13 cellular contexts compared by ENCODE assay signal in the genomic region with DNA sequence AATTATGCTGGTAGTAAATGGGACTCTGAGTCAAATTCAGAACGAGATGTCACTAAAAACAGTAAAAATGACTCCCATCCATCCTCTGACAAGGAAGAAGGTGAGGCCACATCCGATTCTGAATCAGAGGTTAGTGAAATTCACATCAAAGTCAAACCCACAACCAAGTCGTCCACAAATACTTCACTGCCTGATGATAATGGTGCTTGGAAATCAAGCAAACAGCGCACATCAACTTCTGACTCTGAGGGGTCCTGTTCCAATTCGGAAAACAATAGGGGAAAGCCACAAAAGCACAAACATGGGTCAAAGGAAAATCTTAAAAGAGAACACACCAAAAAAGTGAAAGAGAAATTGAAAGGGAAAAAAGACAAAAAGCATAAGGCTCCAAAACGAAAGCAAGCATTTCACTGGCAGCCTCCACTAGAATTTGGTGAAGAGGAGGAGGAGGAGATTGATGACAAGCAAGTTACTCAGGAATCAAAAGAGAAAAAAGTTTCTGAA. TPM values are rescaled to one million over a fixed set of nuclear protein-coding genes. Genes with fewer than 3 reads are reported as not detected.
DNase-seq lines count a peak whose midpoint lies in the region; ATAC-seq, FAIRE-seq and TF ChIP-seq lines count a peak whose summit lies in the region.
"Had no signal": no experiment of that assay in that cellular context is flagged by ENCODE, and none has a peak within 500 bp of the region (broad histone marks: within the 10 kb centered on the region; RNA-seq: fewer than 3 reads in every experiment).

No MANE protein-coding gene starts in this region.

- H3K36me3 ChIP-seq in fibroblast of lung (ENCODE audit: control insufficient read depth, insufficient read depth, low read length) (peaks cover 29% of the 10 kb centered on the region), upper lobe of left lung (peaks cover 41 to 96% (median 73%) of the 10 kb centered on the region in 4 donors)

- no peaks in the 10 kb centered on the region for H4K20me1 ChIP-seq in fibroblast of lung (ENCODE audit: control insufficient read depth, extremely low read depth, insufficient read depth, low read length)

- H3K4me1 ChIP-seq in fibroblast of lung (ENCODE audit: control insufficient read depth, extremely low read depth, insufficient read depth, low read length) (no peaks in the 10 kb centered on the region), upper lobe of left lung (peaks cover 0 to 14% (median 3%) of the 10 kb centered on the region in 4 donors)
- H3K4me1 ChIP-seq: BE2C had no signal

- H2AFZ ChIP-seq in fibroblast of lung (ENCODE audit: low read length) = no peak overlapping the region

- H3K79me2 ChIP-seq in fibroblast of lung (ENCODE audit: control insufficient read depth, insufficient read depth, low read length) = peaks cover 4% of the 10 kb centered on the region

- TF ChIP-seq CTCF in fibroblast of lung (conservative IDR thresholded peaks at IDR 0.05 in 1 of 2, IDR thresholded peaks at IDR 0.05 in 1 of 2; ENCODE audit: low read depth in 1 of 2, low read length in 2 of 2) (no peak), upper lobe of left lung (IDR thresholded peaks at IDR 0.05) (no peak)

- H3K27me3 ChIP-seq in fibroblast of lung (ENCODE audit: control insufficient read depth, insufficient read depth, low read length) (no peaks in the 10 kb centered on the region), upper lobe of left lung (no peaks in the 10 kb centered on the region)
- H3K27me3 ChIP-seq: BE2C had no signal

- 70 to 78% methylated on average over 6 of the region's 6 CpGs for WGBS in upper lobe of left lung, 2 donors

- H3K4me3 ChIP-seq in fibroblast of lung (replicated peaks in 1 of 4; ENCODE audit: control extremely low read depth in 1 of 4, insufficient read depth in 1 of 4, low read depth in 3 of 4, low read length in 4 of 4) (peak overlapping the region in 1 of 4 experiments; percentile 3), upper lobe of left lung (no peak overlapping the region)
- H3K4me3 ChIP-seq: coronary artery had no signal

- no peak for ATAC-seq in upper lobe of left lung (ENCODE audit: low FRiP score in 2 of 2)

- H3K4me2 ChIP-seq in fibroblast of lung (ENCODE audit: extremely low read depth, insufficient read depth, low read length) = no peak overlapping the region

- no peaks in the 10 kb centered on the region for H3K9me3 ChIP-seq in fibroblast of lung (ENCODE audit: control insufficient read depth, insufficient read depth, low read depth, low read length)
- H3K9me3 ChIP-seq in upper lobe of left lung = no peaks in the 10 kb centered on the region
- H3K9me3 ChIP-seq: BE2C had no signal

- no peak for TF ChIP-seq POLR2A in upper lobe of left lung (IDR thresholded peaks at IDR 0.05)

- TF ChIP-seq EP300 in upper lobe of left lung (IDR thresholded peaks at IDR 0.05) = no peak

- no peak for FAIRE-seq in HTR-8/SVneo (lab: Jason Lieb, UNC)

- H3K9ac ChIP-seq in fibroblast of lung (ENCODE audit: insufficient read depth, low read length) = no peak overlapping the region

- H3K27ac ChIP-seq in fibroblast of lung (ENCODE audit: insufficient read depth, low read length) (peak overlapping the region; percentile 23), upper lobe of left lung (peak overlapping the region; percentile 10 to 62 (median 19))
- H3K27ac ChIP-seq: coronary artery had no signal

- DNase-seq in stimulated activated CD4-positive, alpha-beta T cell treated with anti-CD3 and anti-CD28 coated beads, Interleukin-12 subunit alpha, Interleukin-12 subunit beta, amount 100 ng/mL, for 48 hours (ENCODE audit: low read depth in 2 of 3, low spot score in 1 of 3) = peak in 2 of 3 donors; percentile 34 to 50
- no peak for DNase-seq in stimulated activated CD4-positive, alpha-beta T cell treated with anti-CD3 and anti-CD28 coated beads, Interleukin-4, amount 100 ng/mL, for 4 hours
- DNase-seq in activated CD4-positive, alpha-beta T cell treated with anti-CD3 and anti-CD28 coated beads for 48 hours = peak; percentile 57
- DNase-seq in fibroblast of lung (ENCODE audit: low read depth in 2 of 2) = no peak
- no peak for DNase-seq in upper lobe of left lung
- no peak for DNase-seq in H4 (ENCODE audit: low spot score)
- no peak for DNase-seq in HTR-8/SVneo (ENCODE audit: insufficient read length, low spot score)
- DNase-seq in NK-92 treated with Interleukin-12 subunit alpha and Interleukin-12 subunit beta, amount 100 ng/mL, for 24 hours (lab: John Stamatoyannopoulos, UW) = no peak
- DNase-seq: BE2C, NCI-H510A, SIG-M5 had no signal

RNA-seq across cellular contexts. Expression of gene ZBTB47, which starts 15.1 kb away (rescaled TPM):
- 32.1 and 49.4 TPM in 2 replicates for total RNA-seq in fibroblast of lung
- polyA plus RNA-seq in fibroblast of lung = 15.2 and 15.6 TPM in 2 replicates
- polyA plus RNA-seq in fibroblast of lung (2012) = 20.8 and 21.0 TPM in 2 replicates
- 26.3 and 41.3 TPM in 2 replicates for polyA minus RNA-seq in fibroblast of lung (ENCODE audit: low replicate concordance)
- 10 to 100 TPM; 25.1 to 35.8 (median 29.9) TPM for total RNA-seq in upper lobe of left lung
- total RNA-seq in H4 (2014; rRNA removed; shearing (Covaris generic)) = 1.9 and 3.8 TPM in 2 replicates

RNA-seq across cellular contexts. Expression of gene NKTR, which starts 37.9 kb away (rescaled TPM):
- total RNA-seq in fibroblast of lung (30.3 and 44.6 TPM in 2 replicates), upper lobe of left lung (100 to 1,000 TPM in 3 of 6 donors, 10 to 100 TPM in 3; 53.7 to 231 (median 103) TPM)
- 19.8 and 26.4 TPM in 2 replicates for polyA plus RNA-seq in fibroblast of lung
- polyA plus RNA-seq in fibroblast of lung (2012) = 9.5 and 11.9 TPM in 2 replicates
- polyA minus RNA-seq in fibroblast of lung (ENCODE audit: low replicate concordance) = 1.4 TPM in 2 replicates
- total RNA-seq in H4 (2014; rRNA removed; shearing (Covaris generic)) = 3.8 and 6.2 TPM in 2 replicates

RNA-seq across cellular contexts. Expression of gene KLHL40, which starts 46.9 kb away (rescaled TPM):
- total RNA-seq in fibroblast of lung = not detected in 2 replicates
- polyA plus RNA-seq in fibroblast of lung = not detected in 2 replicates
- polyA plus RNA-seq in fibroblast of lung (2012) = not detected in 2 replicates
- polyA minus RNA-seq in fibroblast of lung (ENCODE audit: low replicate concordance) = not detected in 2 replicates
- total RNA-seq in upper lobe of left lung = not detected
- not detected in 2 replicates for total RNA-seq in H4 (2014; rRNA removed; shearing (Covaris generic))
- total RNA-seq: activated CD8-positive, alpha-beta memory T cell treated with anti-CD3 and anti-CD28 coated beads for 36 hours had no signal

RNA-seq across cellular contexts. Expression of gene SS18L2, which starts 47.7 kb away (rescaled TPM):
- total RNA-seq in fibroblast of lung (17.2 and 17.8 TPM in 2 replicates), upper lobe of left lung (10 to 100 TPM in 4 of 6 donors, 1 to 10 TPM in 2; 2.6 to 25.8 (median 17.9) TPM)
- 25.6 and 31.2 TPM in 2 replicates for polyA plus RNA-seq in fibroblast of lung
- polyA plus RNA-seq in fibroblast of lung (2012) = 26.7 and 30.7 TPM in 2 replicates
- polyA minus RNA-seq in fibroblast of lung (ENCODE audit: low replicate concordance) = 5.6 TPM in 1 of 2 replicates, not detected in the other
- total RNA-seq in H4 (2014; rRNA removed; shearing (Covaris generic)) = 32.2 and 41.9 TPM in 2 replicates

RNA-seq across cellular contexts. Expression of gene SEC22C, which starts 56.6 kb away (rescaled TPM):
- total RNA-seq in fibroblast of lung (60.4 and 86.0 TPM in 2 replicates), upper lobe of left lung (10 to 100 TPM; 36.3 to 59.7 (median 50.6) TPM)
- polyA plus RNA-seq in fibroblast of lung = 46.4 and 50.8 TPM in 2 replicates
- polyA plus RNA-seq in fibroblast of lung (2012) = 46.1 and 46.3 TPM in 2 replicates
- polyA minus RNA-seq in fibroblast of lung (ENCODE audit: low replicate concordance) = 33.1 and 35.0 TPM in 2 replicates
- 42.4 and 48.1 TPM in 2 replicates for total RNA-seq in H4 (2014; rRNA removed; shearing (Covaris generic))

Comparison
In these comparisons a context has a peak if more than half of its experiments do, and no peak if none do; other contexts are left out.
1. DNase-seq: peak in stimulated activated CD4-positive, alpha-beta T cell treated with anti-CD3 and anti-CD28 coated beads, Interleukin-12 subunit alpha, Interleukin-12 subunit beta, amount 100 ng/mL, for 48 hours (2 of 3) and activated CD4-positive, alpha-beta T cell treated with anti-CD3 and anti-CD28 coated beads for 48 hours (single experiment); none in stimulated activated CD4-positive, alpha-beta T cell treated with anti-CD3 and anti-CD28 coated beads, Interleukin-4, amount 100 ng/mL, for 4 hours (0 of 2), fibroblast of lung (0 of 2), upper lobe of left lung (0 of 2), H4 (single experiment), HTR-8/SVneo (single experiment) and NK-92 treated with Interleukin-12 subunit alpha and Interleukin-12 subunit beta, amount 100 ng/mL, for 24 hours (single experiment).